In genomic region chr5:127844631-127845030, GRCh38 we compare ENCODE assay signal across 9 cellular contexts.
A peak's percentile ranks its signal among the peaks of the same experiment; 100 is the strongest.
DNase-seq lines count a peak whose midpoint lies in the region; ATAC-seq lines count a peak whose summit lies in the region.
"Had no signal": no experiment of that assay in that cellular context is flagged by ENCODE, and none has a peak within 500 bp of the region (broad histone marks: within the 10 kb centered on the region; RNA-seq: fewer than 3 reads in every experiment).

No MANE protein-coding gene starts in this region.

- peak; percentile 1 for DNase-seq in ELF-1 (ENCODE audit: low read depth, low spot score)
- DNase-seq in NCI-H69 (lab: John Stamatoyannopoulos, UW) = peak; percentile 88
- DNase-seq in Right ventricle myocardium inferior (ENCODE audit: missing footprints) = peak; percentile 70
- peak; percentile 94 for DNase-seq in pons (ENCODE audit: low spot score)
- no peak for DNase-seq in activated CD4-positive, alpha-beta T cell treated with anti-CD3 and anti-CD28 coated beads, Interleukin-2, amount 50 U/mL, for 48 hours
- DNase-seq in NCI-H1436 treated with DMSO at 0.1 percent for 48 hours (lab: John Stamatoyannopoulos, UW) = no peak
- DNase-seq: upper lobe of left lung had no signal

- ATAC-seq in Right ventricle myocardium inferior = peak; percentile 91
- ATAC-seq in GM19455 (IDR thresholded peaks at IDR 0.05; ENCODE audit: unreplicated experiment) = no peak
- no peak for ATAC-seq in HG03025 (IDR thresholded peaks at IDR 0.05; ENCODE audit: low FRiP score, unreplicated experiment)

- intact Hi-C loops in Right ventricle myocardium inferior (cut with DNase I) = no loop called here

Comparison
In these comparisons a context has a peak if more than half of its experiments do, and no peak if none do; other contexts are left out.
1. DNase-seq: peak in ELF-1 (single experiment), NCI-H69 (single experiment), Right ventricle myocardium inferior (single experiment) and pons (single experiment); none in activated CD4-positive, alpha-beta T cell treated with anti-CD3 and anti-CD28 coated beads, Interleukin-2, amount 50 U/mL, for 48 hours (0 of 2) and NCI-H1436 treated with DMSO at 0.1 percent for 48 hours (single experiment).